Comparison of ENCODE assay signal across 12 cellular contexts in genomic region chr5:76326559-76327351, GRCh38.
DNase-seq lines count a peak whose midpoint lies in the region; ATAC-seq, FAIRE-seq and TF ChIP-seq lines count a peak whose summit lies in the region.
"Had no signal": no experiment of that assay in that cellular context is flagged by ENCODE, and none has a peak within 500 bp of the region (broad histone marks: within the 10 kb centered on the region; RNA-seq: fewer than 3 reads in every experiment).

No MANE protein-coding gene starts in this region.

- H3K4me1 ChIP-seq in MM.1S (ENCODE audit: low read length) (peaks cover 42% of the 10 kb centered on the region), neuronal stem cell (ENCODE audit: control insufficient read depth in 2 of 2, insufficient read depth in 1 of 2, low read depth in 1 of 2, low read length in 2 of 2) (peaks cover 21 to 22% of the 10 kb centered on the region in 2 donors), foreskin keratinocyte (no peaks in the 10 kb centered on the region), small intestine (ENCODE audit: control insufficient read depth in 2 of 2, insufficient read depth in 1 of 2, low read depth in 1 of 2, low read length in 1 of 2) (peaks cover 2 to 8% of the 10 kb centered on the region in 2 donors)
- H3K4me1 ChIP-seq: tibial artery had no signal

- no peaks in the 10 kb centered on the region for H3K9me2 ChIP-seq in MM.1S (replicated peaks; ENCODE audit: insufficient read depth, low read length)

- peak overlapping the region; percentile 77 for H3K27ac Mint-ChIP-seq in endothelial cell (ENCODE audit: unreplicated experiment)

- no peaks in the 10 kb centered on the region for H3K79me2 ChIP-seq in MM.1S (ENCODE audit: low read length)

- H3K4me3 ChIP-seq in MM.1S (ENCODE audit: low read length) (no peak overlapping the region), neuronal stem cell (ENCODE audit: low read length in 2 of 2) (peak overlapping the region in 1 of 2 donors; percentile 31), small intestine (ENCODE audit: low read depth in 1 of 2, low read length in 2 of 2) (no peak overlapping the region)
- H3K4me3 ChIP-seq: tibial artery had no signal

- peak overlapping the region; percentile 20 for H3K4me3 Mint-ChIP-seq in endothelial cell (ENCODE audit: unreplicated experiment)

- H4K20me1 ChIP-seq in MM.1S (ENCODE audit: insufficient read depth, low read length) = no peaks in the 10 kb centered on the region

- H3K27me3 Mint-ChIP-seq in endothelial cell (ENCODE audit: unreplicated experiment) = peaks cover 3% of the 10 kb centered on the region

- no peak overlapping the region for H4K91ac ChIP-seq in neuronal stem cell (ENCODE audit: low read depth, low read length, poor library complexity)

- no peaks in the 10 kb centered on the region for H3K36me3 ChIP-seq in MM.1S (replicated peaks; ENCODE audit: insufficient read depth, low read length)
- no peaks in the 10 kb centered on the region for H3K36me3 ChIP-seq in neuronal stem cell (replicated peaks in 1 of 2; ENCODE audit: control insufficient read depth in 2 of 2, insufficient read depth in 2 of 2, low read length in 2 of 2)
- H3K36me3 ChIP-seq in small intestine (ENCODE audit: control insufficient read depth in 2 of 2, insufficient read depth in 2 of 2, low read length in 2 of 2) = no peaks in the 10 kb centered on the region
- H3K36me3 ChIP-seq: neutrophil, tibial artery had no signal

- peak overlapping the region; percentile 59 for H2AFZ ChIP-seq in MM.1S (ENCODE audit: low read length)
- H2AFZ ChIP-seq in neuronal stem cell (ENCODE audit: low read length) = peak overlapping the region; percentile 82

- H3K79me1 ChIP-seq in neuronal stem cell (ENCODE audit: low read depth, low read length) = no peaks in the 10 kb centered on the region

- H3F3A ChIP-seq in MM.1S (ENCODE audit: insufficient read depth, low read length) = peaks cover 38% of the 10 kb centered on the region

- H3K27me3 ChIP-seq in MM.1S (replicated peaks; ENCODE audit: insufficient read depth, low read length) = no peaks in the 10 kb centered on the region
- H3K27me3 ChIP-seq in neuronal stem cell (ENCODE audit: control insufficient read depth in 3 of 3, insufficient read depth in 3 of 3, low read depth in 1 of 3, low read length in 3 of 3) = peaks cover 0 to 7% (median 0%) of the 10 kb centered on the region in 3 experiments
- H3K27me3 ChIP-seq in foreskin keratinocyte = peaks cover 27% of the 10 kb centered on the region
- no peaks in the 10 kb centered on the region for H3K27me3 ChIP-seq in small intestine (ENCODE audit: control insufficient read depth in 2 of 2, insufficient read depth in 2 of 2, low read length in 2 of 2)

- no peak overlapping the region for H3K4ac ChIP-seq in neuronal stem cell (ENCODE audit: low read length)

- H3K18ac ChIP-seq in neuronal stem cell (ENCODE audit: low read length) = no peak overlapping the region

- H3K9me3 Mint-ChIP-seq in endothelial cell (ENCODE audit: unreplicated experiment) = no peaks in the 10 kb centered on the region

- H3K9ac ChIP-seq in MM.1S (ENCODE audit: low read length) (peak overlapping the region; percentile 40; the same call in 1 of the 2 replicates), neuronal stem cell (ENCODE audit: low read depth, low read length, poor library complexity) (peak overlapping the region; percentile 34)

- no peak overlapping the region for H3K14ac ChIP-seq in neuronal stem cell (ENCODE audit: low read length)

- H2BK15ac ChIP-seq in neuronal stem cell (ENCODE audit: low read length) = no peak overlapping the region

- no peak overlapping the region for H2BK5ac ChIP-seq in neuronal stem cell (ENCODE audit: low read length)

- DNase-seq in COLO829 (ENCODE audit: low spot score) = peak; percentile 6
- no peak for DNase-seq in MM.1S
- DNase-seq in endothelial cell (ENCODE audit: low spot score) = peak; percentile 16
- DNase-seq in neuronal stem cell (ENCODE audit: low spot score) = peak; percentile 49
- DNase-seq in KBM-7 = no peak
- DNase-seq in foreskin keratinocyte = no peak
- DNase-seq in stimulated activated CD4-positive, alpha-beta T cell treated with anti-CD3 and anti-CD28 coated beads, Interleukin-2, amount 100 ng/mL, for 48 hours = no peak
- no peak for DNase-seq in small intestine
- DNase-seq: activated CD8-positive, alpha-beta memory T cell treated with anti-CD3 and anti-CD28 coated beads, Interleukin-2, amount 50 U/mL, for 4 hours; DMS79 had no signal

- TF ChIP-seq CTCF in MM.1S (IDR thresholded peaks at IDR 0.05; ENCODE audit: low read length) (no peak), endothelial cell (IDR thresholded peaks at IDR 0.05; ENCODE audit: unreplicated experiment) (no peak), foreskin keratinocyte (conservative IDR thresholded peaks at IDR 0.05) (no peak)

- H3K9me3 ChIP-seq in MM.1S (replicated peaks; ENCODE audit: insufficient read depth, low read length) (no peaks in the 10 kb centered on the region), neuronal stem cell (replicated peaks in 1 of 2; ENCODE audit: control insufficient read depth in 2 of 2, insufficient read depth in 1 of 2, low read depth in 1 of 2, low read length in 2 of 2) (no peaks in the 10 kb centered on the region), small intestine (ENCODE audit: control insufficient read depth, low read depth) (no peaks in the 10 kb centered on the region)
- H3K9me3 ChIP-seq: neutrophil had no signal

- no peak overlapping the region for H2BK120ac ChIP-seq in neuronal stem cell (ENCODE audit: low read depth, low read length)

- H3K4me2 ChIP-seq in MM.1S (ENCODE audit: low read depth, low read length) (0 out of 2 replicates have a peak overlapping the region, but pooled peaks have one; percentile 61), neuronal stem cell (ENCODE audit: insufficient read depth, low read length, poor library complexity, severe bottlenecking) (peak overlapping the region; percentile 58)

- in situ Hi-C loops in KBM-7 (cut with MboI; ENCODE audit: low pct_unique_long_range_greater_than_20kb, low sequenced_read_pairs) = no loop called here

- H3K23ac ChIP-seq in neuronal stem cell (ENCODE audit: low read depth, low read length, poor library complexity) = no peak overlapping the region

- H4K8ac ChIP-seq in neuronal stem cell (ENCODE audit: low read depth, low read length) = no peak overlapping the region

- no peak overlapping the region for H2BK12ac ChIP-seq in neuronal stem cell (ENCODE audit: low read length)

- no peak for FAIRE-seq in small intestine (lab: Jason Lieb, UNC)

- WGBS in neuronal stem cell (ENCODE audit: extremely low coverage in 2 of 2, insufficient read length in 2 of 2, insufficient replicate concordance in 1 of 2), 2 donors = no CpG with 5 or more reads among the region's 12 CpGs
- 64 to 81% (median 80%) methylated on average over 12 of the region's 12 CpGs for WGBS in small intestine, 3 donors

- peaks cover 5% of the 10 kb centered on the region for H3K36me3 Mint-ChIP-seq in endothelial cell (ENCODE audit: low read depth, unreplicated experiment)

- no peak for ATAC-seq in foreskin keratinocyte

- peak overlapping the region; percentile 82 for H3K27ac ChIP-seq in MM.1S (ENCODE audit: low read length)
- no peak overlapping the region for H3K27ac ChIP-seq in neuronal stem cell (replicated peaks; ENCODE audit: low read length)
- no peak overlapping the region for H3K27ac ChIP-seq in foreskin keratinocyte
- peak overlapping the region in 1 of 2 donors; percentile 77 for H3K27ac ChIP-seq in small intestine (ENCODE audit: low read depth in 1 of 2, low read length in 1 of 2)
- H3K27ac ChIP-seq: neutrophil, tibial artery had no signal

- peaks cover 43% of the 10 kb centered on the region for H3K4me1 Mint-ChIP-seq in endothelial cell (ENCODE audit: unreplicated experiment)

- H2AK5ac ChIP-seq in neuronal stem cell (ENCODE audit: low read depth, low read length) = no peak overlapping the region

Comparison
In these comparisons a context has a peak if more than half of its experiments do, and no peak if none do; other contexts are left out.
1. DNase-seq: peak in COLO829 (single experiment), endothelial cell (single experiment) and neuronal stem cell (single experiment); none in MM.1S (single experiment), KBM-7 (single experiment), foreskin keratinocyte (0 of 2), stimulated activated CD4-positive, alpha-beta T cell treated with anti-CD3 and anti-CD28 coated beads, Interleukin-2, amount 100 ng/mL, for 48 hours (0 of 2) and small intestine (single experiment).